Comparison of ENCODE assay signal across 20 cellular contexts in the genomic region with DNA sequence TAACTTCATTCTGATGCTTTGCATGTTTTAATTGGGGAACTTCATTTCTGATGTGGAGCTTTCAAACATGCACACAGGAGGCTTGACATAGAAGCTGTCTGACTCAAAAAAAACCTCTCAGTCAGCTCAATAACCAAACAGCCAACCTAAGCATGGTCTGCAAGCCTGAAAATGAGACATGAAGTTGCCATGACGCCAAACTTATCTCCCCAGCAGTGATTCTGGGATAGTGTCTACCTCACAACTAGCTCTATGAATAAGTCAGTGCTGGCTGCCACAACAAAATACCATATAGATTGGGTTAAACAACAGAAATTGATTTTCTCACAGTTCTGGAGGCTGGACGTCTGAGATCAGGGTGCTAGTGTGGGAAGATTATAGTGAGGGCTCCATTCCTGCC.
DNase-seq lines count a peak whose midpoint lies in the region; ATAC-seq and TF ChIP-seq lines count a peak whose summit lies in the region.
"Had no signal": no experiment of that assay in that cellular context is flagged by ENCODE, and none has a peak within 500 bp of the region (broad histone marks: within the 10 kb centered on the region; RNA-seq: fewer than 3 reads in every experiment).

No MANE protein-coding gene starts in this region.

- no peaks in the 10 kb centered on the region for H3K4me1 Mint-ChIP-seq in activated T-cell treated with anti-CD3 and anti-CD28 coated beads, Interleukin-2, amount 50 U/mL, for 24 hours (ENCODE audit: low read depth)
- H3K4me1 Mint-ChIP-seq in activated T-helper 17 cell treated with anti-CD3 and anti-CD28 coated beads, Interleukin-2, amount 50 U/mL, for 72 hours, result no peaks in the 10 kb centered on the region
- peaks cover 6% of the 10 kb centered on the region for H3K4me1 Mint-ChIP-seq in stimulated activated effector memory CD8-positive, alpha-beta T cell treated with anti-CD3 and anti-CD28 coated beads, Interleukin-12 subunit alpha, Interleukin-12 subunit beta, amount 100 ng/mL, for 72 hours
- H3K4me1 Mint-ChIP-seq: CD14-positive monocyte had no signal

- peaks cover 19% of the 10 kb centered on the region for H3K36me3 Mint-ChIP-seq in activated T-cell treated with anti-CD3 and anti-CD28 coated beads, Interleukin-2, amount 50 U/mL, for 24 hours (ENCODE audit: low read depth)
- H3K36me3 Mint-ChIP-seq in activated T-helper 17 cell treated with anti-CD3 and anti-CD28 coated beads, Interleukin-2, amount 50 U/mL, for 72 hours (ENCODE audit: low read depth), result peaks cover 18% of the 10 kb centered on the region
- peaks cover 15% of the 10 kb centered on the region for H3K36me3 Mint-ChIP-seq in stimulated activated effector memory CD8-positive, alpha-beta T cell treated with anti-CD3 and anti-CD28 coated beads, Interleukin-12 subunit alpha, Interleukin-12 subunit beta, amount 100 ng/mL, for 72 hours

- in situ Hi-C loops in brain microvascular endothelial cell (cut with HindIII; ENCODE audit: low pct_ligation_motif_present, low sequenced_read_pairs), result no loop called here

- no peak overlapping the region for H3K4me3 ChIP-seq in brain microvascular endothelial cell (ENCODE audit: low read depth, low read length)
- H3K4me3 ChIP-seq: BLaER1 treated with 17β-estradiol and CSF1 and Interleukin-3, amounts not matched to agents 10 nM and 100 nM; GM12878; GM23248 had no signal

- H3K4me3 Mint-ChIP-seq in activated T-cell treated with anti-CD3 and anti-CD28 coated beads, Interleukin-2, amount 50 U/mL, for 24 hours, result no peak overlapping the region
- H3K4me3 Mint-ChIP-seq in activated T-helper 17 cell treated with anti-CD3 and anti-CD28 coated beads, Interleukin-2, amount 50 U/mL, for 72 hours, result no peak overlapping the region
- H3K4me3 Mint-ChIP-seq in stimulated activated effector memory CD8-positive, alpha-beta T cell treated with anti-CD3 and anti-CD28 coated beads, Interleukin-12 subunit alpha, Interleukin-12 subunit beta, amount 100 ng/mL, for 72 hours, result no peak overlapping the region
- H3K4me3 Mint-ChIP-seq: CD14-positive monocyte; CD4-positive, alpha-beta T cell; CD8-positive, alpha-beta memory T cell had no signal

- DNase-seq in activated T-cell treated with anti-CD3 and anti-CD28 coated beads, Interleukin-2, amount 50 U/mL, for 24 hours, result no peak
- DNase-seq in activated T-cell treated with anti-CD3 and anti-CD28 coated beads for 4 hours (no peak), brain microvascular endothelial cell (peak; percentile 46), NCI-H2107 treated with DMSO at 0.1 percent for 48 hours (lab: John Stamatoyannopoulos, UW; ENCODE audit: unreplicated experiment) (no peak), activated gamma-delta T cell (lab: John Stamatoyannopoulos, UW) (no peak)
- no peak for DNase-seq in stimulated activated effector memory CD8-positive, alpha-beta T cell treated with anti-CD3 and anti-CD28 coated beads, Interleukin-12 subunit alpha, Interleukin-12 subunit beta, amount 100 ng/mL, for 72 hours (ENCODE audit: low spot score in 2 of 2)
- DNase-seq: BE2C; Calu3; CD4-positive, alpha-beta T cell; CD8-positive, alpha-beta memory T cell; COR-L47; DMS153; DND-41; GM23248; H7; HCEC 1CT had no signal

- H3K27ac ChIP-seq in brain microvascular endothelial cell, result no peak overlapping the region
- H3K27ac ChIP-seq: BLaER1 treated with 17β-estradiol and CSF1 and Interleukin-3, amounts not matched to agents 10 nM and 100 nM; GM23248 had no signal

- no peaks in the 10 kb centered on the region for H3K36me3 ChIP-seq in brain microvascular endothelial cell (replicated peaks)
- H3K36me3 ChIP-seq: BE2C had no signal

- no peak for TF ChIP-seq CTCF in brain microvascular endothelial cell (IDR thresholded peaks at IDR 0.05; ENCODE audit: low read depth, low read length, missing control alignments)

- H3K27me3 ChIP-seq in brain microvascular endothelial cell (replicated peaks), result no peaks in the 10 kb centered on the region
- H3K27me3 ChIP-seq: BE2C; BLaER1 treated with 17β-estradiol and CSF1 and Interleukin-3, amounts not matched to agents 10 nM and 100 nM had no signal

- H3K9me3 Mint-ChIP-seq in activated T-cell treated with anti-CD3 and anti-CD28 coated beads, Interleukin-2, amount 50 U/mL, for 24 hours, result no peaks in the 10 kb centered on the region
- H3K9me3 Mint-ChIP-seq in activated T-helper 17 cell treated with anti-CD3 and anti-CD28 coated beads, Interleukin-2, amount 50 U/mL, for 72 hours, result no peaks in the 10 kb centered on the region
- no peaks in the 10 kb centered on the region for H3K9me3 Mint-ChIP-seq in stimulated activated effector memory CD8-positive, alpha-beta T cell treated with anti-CD3 and anti-CD28 coated beads, Interleukin-12 subunit alpha, Interleukin-12 subunit beta, amount 100 ng/mL, for 72 hours
- H3K9me3 Mint-ChIP-seq: CD4-positive, alpha-beta T cell; CD8-positive, alpha-beta memory T cell had no signal

- peak; percentile 56 for ATAC-seq in activated T-helper 17 cell treated with anti-CD3 and anti-CD28 coated beads, Interleukin-2, amount 50 U/mL, for 72 hours (replicated peaks)
- peak; percentile 90 for ATAC-seq in stimulated activated effector memory CD8-positive, alpha-beta T cell treated with anti-CD3 and anti-CD28 coated beads, Interleukin-12 subunit alpha, Interleukin-12 subunit beta, amount 100 ng/mL, for 72 hours
- ATAC-seq: GM12878 had no signal

- H3K27me3 Mint-ChIP-seq in activated T-cell treated with anti-CD3 and anti-CD28 coated beads, Interleukin-2, amount 50 U/mL, for 24 hours, result no peaks in the 10 kb centered on the region
- no peaks in the 10 kb centered on the region for H3K27me3 Mint-ChIP-seq in activated T-helper 17 cell treated with anti-CD3 and anti-CD28 coated beads, Interleukin-2, amount 50 U/mL, for 72 hours
- H3K27me3 Mint-ChIP-seq: CD4-positive, alpha-beta T cell had no signal

- H3K27ac Mint-ChIP-seq in activated T-cell treated with anti-CD3 and anti-CD28 coated beads, Interleukin-2, amount 50 U/mL, for 24 hours, result peak overlapping the region; percentile 39
- H3K27ac Mint-ChIP-seq in activated T-helper 17 cell treated with anti-CD3 and anti-CD28 coated beads, Interleukin-2, amount 50 U/mL, for 72 hours, result peak overlapping the region; percentile 46
- no peak overlapping the region for H3K27ac Mint-ChIP-seq in stimulated activated effector memory CD8-positive, alpha-beta T cell treated with anti-CD3 and anti-CD28 coated beads, Interleukin-12 subunit alpha, Interleukin-12 subunit beta, amount 100 ng/mL, for 72 hours
- H3K27ac Mint-ChIP-seq: CD4-positive, alpha-beta T cell; CD8-positive, alpha-beta memory T cell had no signal
